Comparison of ENCODE assay signal across 25 cellular contexts in the genomic region with DNA sequence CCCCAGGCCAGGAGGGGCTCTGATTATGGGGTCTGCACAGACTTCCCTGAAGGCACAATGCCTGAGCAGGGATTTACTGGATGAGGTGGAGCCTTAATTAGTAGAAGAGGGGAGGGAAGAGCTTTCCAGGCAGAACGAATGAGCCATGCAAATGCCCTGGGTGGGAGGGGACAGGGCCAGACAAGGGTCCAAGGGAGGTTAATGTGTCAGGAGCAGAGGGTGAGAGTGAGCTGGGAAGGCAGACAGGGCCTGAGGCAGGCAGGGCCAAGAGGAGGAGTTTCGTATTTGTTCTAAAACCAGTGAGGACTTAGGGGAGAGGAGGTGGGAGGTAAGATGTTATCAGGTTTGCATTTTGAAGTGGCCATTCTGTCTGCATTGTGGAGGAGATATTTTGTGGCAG.
"Had no signal": no experiment of that assay in that cellular context is flagged by ENCODE, and none has a peak within 500 bp of the region (broad histone marks: within the 10 kb centered on the region; RNA-seq: fewer than 3 reads in every experiment).

No MANE protein-coding gene starts in this region.

- DNase-seq: activated effector memory CD4-positive, alpha-beta T cell treated with Interleukin-2 at 50 U/mL for 16 hours; activated naive CD4-positive, alpha-beta T cell treated with Interleukin-2 at 50 U/mL for 16 hours; activated T-cell treated with anti-CD3 and anti-CD28 coated beads for 4 hours; aorta; body of pancreas; effector memory CD4-positive, alpha-beta T cell; erythroblast; heart left ventricle; hypothalamus; left ventricle myocardium inferior; nucleus accumbens; pancreas; psoas muscle; sigmoid colon; small intestine; stimulated activated CD4-positive, alpha-beta T cell treated with anti-CD3 and anti-CD28 coated beads, Interleukin-4, amount 100 ng/mL, for 4 hours; stimulated activated CD8-positive, alpha-beta memory T cell treated with anti-CD3 and anti-CD28 coated beads, Interleukin-4, amount 100 ng/mL, for 48 hours; stimulated activated naive CD4-positive, alpha-beta T cell; T-helper 2 cell; tibial artery; upper lobe of right lung had no signal

- ATAC-seq: body of pancreas, heart left ventricle, pancreas, psoas muscle, upper lobe of right lung had no signal

- H3K4me1 Mint-ChIP-seq: nephron had no signal

- H3K27me3 ChIP-seq: body of pancreas, pancreas, sigmoid colon, suprapubic skin, tibial artery, upper lobe of right lung had no signal

- H3K4me3 ChIP-seq: body of pancreas, heart left ventricle, left ventricle myocardium inferior, lung, pancreas, psoas muscle, sigmoid colon, suprapubic skin, tibial artery, upper lobe of right lung had no signal

- H3K27ac Mint-ChIP-seq: activated naive CD8-positive, alpha-beta T cell; nephron had no signal

- H3K4me1 ChIP-seq: body of pancreas, heart left ventricle, left ventricle myocardium inferior, pancreas, psoas muscle, sigmoid colon, suprapubic skin, tibial artery, upper lobe of right lung had no signal

- H3K36me3 ChIP-seq: heart left ventricle, left ventricle myocardium inferior, pancreas, sigmoid colon, suprapubic skin, tibial artery, upper lobe of right lung had no signal

- H3K36me3 Mint-ChIP-seq: activated naive CD8-positive, alpha-beta T cell had no signal

- H3K9me3 ChIP-seq: body of pancreas, heart left ventricle, left ventricle myocardium inferior, pancreas, psoas muscle, sigmoid colon, suprapubic skin, tibial artery, upper lobe of right lung had no signal

- H3K27ac ChIP-seq: body of pancreas, heart left ventricle, left ventricle myocardium inferior, pancreas, psoas muscle, sigmoid colon, suprapubic skin, tibial artery, upper lobe of right lung had no signal

- H3K4me3 Mint-ChIP-seq: activated naive CD8-positive, alpha-beta T cell; nephron had no signal
